Comparison of ENCODE assay signal across 10 cellular contexts in genomic region chr15:81336568-81336967, GRCh38. TPM values are rescaled to one million over a fixed set of nuclear protein-coding genes. Genes with fewer than 3 reads are reported as not detected.
DNase-seq lines count a peak whose midpoint lies in the region; ATAC-seq and TF ChIP-seq lines count a peak whose summit lies in the region.
"Had no signal": no experiment of that assay in that cellular context is flagged by ENCODE, and none has a peak within 500 bp of the region (broad histone marks: within the 10 kb centered on the region; RNA-seq: fewer than 3 reads in every experiment).

No MANE protein-coding gene starts in this region.

- in situ Hi-C loops in ACHN (cut with HindIII; ENCODE audit: low pct_ligation_motif_present, low pct_unique_long_range_greater_than_20kb, low sequenced_read_pairs) (no loop called here), SK-MEL-5 (cut with HindIII; ENCODE audit: low pct_unique_long_range_greater_than_20kb, low sequenced_read_pairs) (no loop called here)

- ATAC-seq in HG03139 (IDR thresholded peaks at IDR 0.05; ENCODE audit: unreplicated experiment) = no peak

- H3K4me3 ChIP-seq in GM12875 (ENCODE audit: low read depth, low read length) = no peak overlapping the region
- no peak overlapping the region for H3K4me3 ChIP-seq in fibroblast of mammary gland (ENCODE audit: control insufficient read depth, low read depth, low read length)
- H3K4me3 ChIP-seq: skin epidermis had no signal

- DNase-seq in ACHN = peak; percentile 37
- peak; percentile 51 for DNase-seq in SK-MEL-5 (ENCODE audit: low read depth, low spot score)
- peak; percentile 54 for DNase-seq in fibroblast of mammary gland (ENCODE audit: low read depth)
- no peak for DNase-seq in NCI-H187 treated with DMSO at 0.1 percent for 48 hours (lab: John Stamatoyannopoulos, UW)
- DNase-seq in NK-92 treated with Interleukin-12 subunit alpha and Interleukin-12 subunit beta, amount 100 ng/mL, for 24 hours (lab: John Stamatoyannopoulos, UW) = no peak
- DNase-seq in NCI-H2171 treated with DMSO at 0.1 percent for 48 hours (lab: John Stamatoyannopoulos, UW) = no peak

- TF ChIP-seq CTCF in GM12875 (IDR thresholded peaks at IDR 0.05; ENCODE audit: borderline replicate concordance, insufficient read depth, low read depth, low read length) (peak; percentile 41; the same call in 1 of the 2 replicates), fibroblast of mammary gland (conservative IDR thresholded peaks at IDR 0.05; ENCODE audit: control insufficient read depth, insufficient read depth, low read depth, low read length) (peak; percentile 69)

RNA-seq across cellular contexts. Expression of gene STARD5, which starts 12.6 kb away (rescaled TPM):
- 1.2 and 1.5 TPM in 2 replicates for total RNA-seq in SK-MEL-5 (2014; rRNA removed; shearing (Covaris generic))
- polyA plus RNA-seq in SK-MEL-5 (2015; cell fraction: cytosol; rRNA removed) = 4.3 and 4.5 TPM in 2 replicates
- polyA plus RNA-seq in SK-MEL-5 (2015; cell fraction: nucleus; rRNA removed) = 17.0 and 17.8 TPM in 2 replicates

RNA-seq across cellular contexts. Expression of gene TMC3, which starts 37.4 kb away (rescaled TPM):
- total RNA-seq in SK-MEL-5 (2014; rRNA removed; shearing (Covaris generic)) = not detected in 2 replicates
- not detected in 2 replicates for polyA plus RNA-seq in SK-MEL-5 (2015; cell fraction: cytosol; rRNA removed)
- not detected in 2 replicates for polyA plus RNA-seq in SK-MEL-5 (2015; cell fraction: nucleus; rRNA removed)
- total RNA-seq: activated naive CD4-positive, alpha-beta T cell treated with anti-CD3 and anti-CD28 coated beads, Interleukin-2, amount 50 U/mL, for 72 hours had no signal

Comparison
In these comparisons a context has a peak if more than half of its experiments do, and no peak if none do; other contexts are left out.
1. DNase-seq: peak in ACHN (single experiment), SK-MEL-5 (single experiment) and fibroblast of mammary gland (single experiment); none in NCI-H187 treated with DMSO at 0.1 percent for 48 hours (single experiment), NK-92 treated with Interleukin-12 subunit alpha and Interleukin-12 subunit beta, amount 100 ng/mL, for 24 hours (single experiment) and NCI-H2171 treated with DMSO at 0.1 percent for 48 hours (single experiment).